In genomic region chr6:41976794-41977484, GRCh38 we compare ENCODE assay signal across 9 cellular contexts. TPM values are rescaled to one million over a fixed set of nuclear protein-coding genes. Genes with fewer than 3 reads are reported as not detected.
DNase-seq lines count a peak whose midpoint lies in the region; ATAC-seq, FAIRE-seq and TF ChIP-seq lines count a peak whose summit lies in the region.
"Had no signal": no experiment of that assay in that cellular context is flagged by ENCODE, and none has a peak within 500 bp of the region (broad histone marks: within the 10 kb centered on the region; RNA-seq: fewer than 3 reads in every experiment).

No MANE protein-coding gene starts in this region.

- H3K36me3 ChIP-seq in Panc1 (ENCODE audit: control insufficient read depth, insufficient read depth, low read length), result no peaks in the 10 kb centered on the region
- no peaks in the 10 kb centered on the region for H3K36me3 ChIP-seq in bronchial epithelial cell (ENCODE audit: control insufficient read depth, insufficient read depth, low read length)
- no peaks in the 10 kb centered on the region for H3K36me3 ChIP-seq in smooth muscle cell (ENCODE audit: low read depth)

- BruUV-seq in Panc1 (replicated peaks; lab: Mats Ljungman, UMichigan), result no TSS peak

- no peaks in the 10 kb centered on the region for H3K79me2 ChIP-seq in smooth muscle cell (ENCODE audit: low read depth)

- in situ Hi-C loops in Panc1 (cut with HindIII; ENCODE audit: low pct_unique_long_range_greater_than_20kb, low sequenced_read_pairs), result no loop called here

- no peaks in the 10 kb centered on the region for H4K20me1 ChIP-seq in smooth muscle cell (ENCODE audit: low read depth)

- no peaks in the 10 kb centered on the region for H3K27me3 ChIP-seq in Panc1 (ENCODE audit: control insufficient read depth, insufficient read depth, low read length)
- no peaks in the 10 kb centered on the region for H3K27me3 ChIP-seq in bronchial epithelial cell (ENCODE audit: control insufficient read depth, insufficient read depth, low read length)
- no peaks in the 10 kb centered on the region for H3K27me3 ChIP-seq in smooth muscle cell (ENCODE audit: low read depth)

- H3F3A ChIP-seq in smooth muscle cell (ENCODE audit: low read depth), result no peaks in the 10 kb centered on the region

- DNase-seq in GM03348 (ENCODE audit: low spot score), result peak; percentile 64
- DNase-seq in Panc1 (ENCODE audit: low read depth, low spot score), result no peak
- peak; percentile 64 for DNase-seq in bronchial epithelial cell (ENCODE audit: low read depth)
- no peak for DNase-seq in smooth muscle cell (lab: John Stamatoyannopoulos, UW; ENCODE audit: unreplicated experiment)
- no peak for DNase-seq in substantia nigra (lab: John Stamatoyannopoulos, UW)
- no peak for DNase-seq in NCI-H187 (lab: John Stamatoyannopoulos, UW)
- no peak for DNase-seq in hippocampal formation (lab: John Stamatoyannopoulos, UW)
- no peak for DNase-seq in NOMO-1 (lab: John Stamatoyannopoulos, UW; ENCODE audit: unreplicated experiment in 2 of 2)
- DNase-seq: NCI-H524 had no signal

- FAIRE-seq in bronchial epithelial cell (lab: Jason Lieb, UNC), result no peak

- H3K4me3 ChIP-seq in Panc1 (ENCODE audit: low read depth in 2 of 2, low read length in 2 of 2), result no peak overlapping the region
- no peak overlapping the region for H3K4me3 ChIP-seq in bronchial epithelial cell (ENCODE audit: low read depth, low read length)
- no peak overlapping the region for H3K4me3 ChIP-seq in smooth muscle cell

- intact Hi-C loops in Panc1 (cut with micrococcal nuclease; ENCODE audit: unreplicated experiment), result no loop called here

- H3K4me2 ChIP-seq in smooth muscle cell, result peak overlapping the region; percentile 32

- CTCF ChIA-PET in Panc1 (lab: Charles Lee), result no interaction called here

- H3K4me1 ChIP-seq in Panc1 (ENCODE audit: control insufficient read depth, insufficient read depth, low read length) (peaks cover 5% of the 10 kb centered on the region; the same call in 1 of the 2 replicates), smooth muscle cell (ENCODE audit: low read depth) (no peaks in the 10 kb centered on the region)

- H2AFZ ChIP-seq in smooth muscle cell (ENCODE audit: low read depth), result no peak overlapping the region

- no peak for TF ChIP-seq CTCF in Panc1 (IDR thresholded peaks at IDR 0.05)
- no peak for TF ChIP-seq CTCF in bronchial epithelial cell (IDR thresholded peaks at IDR 0.05; ENCODE audit: insufficient read depth, low read length, severe bottlenecking)
- TF ChIP-seq CTCF in smooth muscle cell (IDR thresholded peaks at IDR 0.05; ENCODE audit: borderline replicate concordance, insufficient read depth, poor library complexity, severe bottlenecking), result no peak

- peak; percentile 93 for ATAC-seq in Panc1

- H3K9me3 ChIP-seq in Panc1 (ENCODE audit: control insufficient read depth, insufficient read depth, low read depth, low read length) (no peaks in the 10 kb centered on the region), smooth muscle cell (replicated peaks; ENCODE audit: low read depth) (no peaks in the 10 kb centered on the region)

- POLR2A ChIA-PET in Panc1 (lab: Charles Lee), result no interaction called here

- H3K27ac ChIP-seq in Panc1 (ENCODE audit: low read length) (no peak overlapping the region), smooth muscle cell (ENCODE audit: low read depth) (no peak overlapping the region), substantia nigra (ENCODE audit: low read depth, low read length, poor library complexity, severe bottlenecking) (no peak overlapping the region)

- no peak overlapping the region for H3K9ac ChIP-seq in smooth muscle cell (ENCODE audit: low read depth)

- 48% methylated on average over 9 of the region's 9 CpGs for WGBS in smooth muscle cell (ENCODE audit: low lambda C conversion rate)

RNA-seq across cellular contexts. Expression of gene CCND3, which starts 35.3 kb away (rescaled TPM):
- total RNA-seq in Panc1 (2021; ENCODE audit: unreplicated experiment), result 36.8 TPM
- 44.2 TPM for polyA plus RNA-seq in Panc1 (2012; ENCODE audit: insufficient read length)
- 9.7 and 11.8 TPM in 2 replicates for total RNA-seq in bronchial epithelial cell
- total RNA-seq in smooth muscle cell, result 31.5 and 48.0 TPM in 2 replicates
- 84.2 and 107 TPM in 2 replicates for polyA plus RNA-seq in smooth muscle cell

RNA-seq across cellular contexts. Expression of gene BYSL, which starts 55.6 kb away (rescaled TPM):
- total RNA-seq in Panc1 (2021; ENCODE audit: unreplicated experiment) (49.1 TPM), bronchial epithelial cell (16.9 and 28.2 TPM in 2 replicates), smooth muscle cell (10.8 and 11.4 TPM in 2 replicates)
- 75.1 TPM for polyA plus RNA-seq in Panc1 (2012; ENCODE audit: insufficient read length)
- 23.8 and 26.2 TPM in 2 replicates for polyA plus RNA-seq in smooth muscle cell

RNA-seq across cellular contexts. Expression of gene MED20, which starts 56.0 kb away (rescaled TPM):
- total RNA-seq in Panc1 (2021; ENCODE audit: unreplicated experiment), result 24.5 TPM
- 14.2 TPM for polyA plus RNA-seq in Panc1 (2012; ENCODE audit: insufficient read length)
- 37.6 and 40.0 TPM in 2 replicates for total RNA-seq in bronchial epithelial cell
- total RNA-seq in smooth muscle cell, result 13.2 and 13.4 TPM in 2 replicates
- 14.0 and 14.9 TPM in 2 replicates for polyA plus RNA-seq in smooth muscle cell

Comparison
In these comparisons a context has a peak if more than half of its experiments do, and no peak if none do; other contexts are left out.
1. DNase-seq: peak in GM03348 (single experiment) and bronchial epithelial cell (single experiment); none in Panc1 (single experiment), smooth muscle cell (single experiment), substantia nigra (0 of 49), NCI-H187 (0 of 2), hippocampal formation (0 of 2) and NOMO-1 (0 of 2).